12 cellular contexts compared by ENCODE assay signal in the genomic region with DNA sequence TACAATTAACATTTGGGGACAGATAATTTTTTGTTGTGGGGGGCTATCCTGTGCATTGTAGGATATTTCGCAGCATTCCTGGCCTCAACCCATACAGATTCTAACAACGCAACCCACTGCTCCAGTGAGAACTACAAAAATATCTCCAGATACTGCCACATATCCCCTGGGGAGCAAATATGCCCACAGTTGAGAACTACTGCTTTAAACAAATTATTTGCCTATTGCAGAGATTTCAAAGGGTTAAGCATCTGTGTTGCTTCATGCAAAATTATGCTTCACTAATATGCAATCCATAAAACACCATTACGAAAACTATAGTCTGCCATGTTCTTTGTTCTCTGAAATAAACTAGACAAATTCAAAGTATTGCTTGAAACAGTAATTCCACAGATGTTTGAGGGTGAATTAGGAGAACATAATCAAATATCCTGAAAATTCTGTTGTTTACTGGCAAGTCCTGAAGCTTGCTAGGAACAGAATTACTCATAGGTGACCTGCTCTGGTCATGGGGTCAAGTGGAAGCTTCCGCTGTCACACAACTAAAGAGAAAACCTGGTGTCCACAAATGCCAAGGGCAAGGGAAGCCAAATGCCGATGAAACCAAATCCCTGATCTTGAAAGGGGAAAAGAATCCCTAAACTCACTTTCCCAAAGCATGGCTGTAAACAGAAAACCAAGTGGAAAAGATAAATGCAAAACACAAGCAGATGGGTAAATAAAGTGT.
DNase-seq lines count a peak whose midpoint lies in the region; ATAC-seq and TF ChIP-seq lines count a peak whose summit lies in the region.
"Had no signal": no experiment of that assay in that cellular context is flagged by ENCODE, and none has a peak within 500 bp of the region (broad histone marks: within the 10 kb centered on the region; RNA-seq: fewer than 3 reads in every experiment).

No MANE protein-coding gene starts in this region.

- peak; percentile 59 to 61 for ATAC-seq in gastrocnemius medialis
- no peak for ATAC-seq in GM19351 (IDR thresholded peaks at IDR 0.05; ENCODE audit: unreplicated experiment)
- no peak for ATAC-seq in HG03095 (IDR thresholded peaks at IDR 0.05; ENCODE audit: unreplicated experiment)

- peaks cover 60 to 80% of the 10 kb centered on the region in 2 donors for H3K4me1 ChIP-seq in gastrocnemius medialis

- TF ChIP-seq CTCF in fibroblast of villous mesenchyme (IDR thresholded peaks at IDR 0.05; ENCODE audit: insufficient read depth, low read depth, low read length) (no peak), gastrocnemius medialis (IDR thresholded peaks at IDR 0.05 in 4 of 5, conservative IDR thresholded peaks at IDR 0.05 in 1 of 5) (no peak)

- no peak overlapping the region for H3K4me3 ChIP-seq in fibroblast of villous mesenchyme (ENCODE audit: low read depth, low read length)
- H3K4me3 ChIP-seq in gastrocnemius medialis: no peak overlapping the region
- H3K4me3 ChIP-seq: upper lobe of left lung had no signal

- H3K9me3 ChIP-seq in gastrocnemius medialis: no peaks in the 10 kb centered on the region
- H3K9me3 ChIP-seq: upper lobe of left lung had no signal

- no peaks in the 10 kb centered on the region for H3K36me3 ChIP-seq in gastrocnemius medialis
- H3K36me3 ChIP-seq: upper lobe of left lung had no signal

- H3K27ac ChIP-seq in gastrocnemius medialis: peak overlapping the region in 3 of 4 donors; percentile 6 to 25 (median 10)
- H3K27ac ChIP-seq: upper lobe of left lung had no signal

- intact Hi-C loops in gastrocnemius medialis (cut with DNase I; ENCODE audit: low total_unique reads): no loop called here

- in situ Hi-C loops in gastrocnemius medialis (cut with MboI; ENCODE audit: low sequenced_read_pairs in 4 of 4): loop anchor here in 1 of 4 donors (25.0 kb wide), 1 partner anchor 106 kb away; no protein-coding TSS in a partner anchor

- no peak for TF ChIP-seq POLR2A in gastrocnemius medialis (IDR thresholded peaks at IDR 0.05)

- DNase-seq in HCEC 1CT: peak; percentile 83
- DNase-seq in SHP77 treated with DMSO at 0.1 percent for 48 hours (lab: John Stamatoyannopoulos, UW): peak; percentile 17
- peak; percentile 84 for DNase-seq in fibroblast of villous mesenchyme (ENCODE audit: low read depth)
- no peak for DNase-seq in gastrocnemius medialis
- DNase-seq in activated gamma-delta T cell treated with Interleukin-2 at 50 U/mL for 16 hours: no peak
- DNase-seq in NCI-H2029 (lab: John Stamatoyannopoulos, UW): no peak
- DNase-seq: activated CD4-positive, alpha-beta T cell treated with anti-CD3 and anti-CD28 coated beads for 48 hours; activated naive CD4-positive, alpha-beta T cell treated with anti-CD3 and anti-CD28 coated beads for 36 hours; DMS79 treated with DMSO at 0.1 percent for 48 hours had no signal

- H3K27me3 ChIP-seq in gastrocnemius medialis: no peaks in the 10 kb centered on the region
- H3K27me3 ChIP-seq: upper lobe of left lung had no signal

Comparison
In these comparisons a context has a peak if more than half of its experiments do, and no peak if none do; other contexts are left out.
1. DNase-seq: peak in HCEC 1CT (single experiment), SHP77 treated with DMSO at 0.1 percent for 48 hours (single experiment) and fibroblast of villous mesenchyme (single experiment); none in gastrocnemius medialis (0 of 2), activated gamma-delta T cell treated with Interleukin-2 at 50 U/mL for 16 hours (single experiment) and NCI-H2029 (single experiment).
2. ATAC-seq: peak in gastrocnemius medialis (2 of 2); none in GM19351 (single experiment) and HG03095 (single experiment).